8 cellular contexts compared by ENCODE assay signal in the genomic region with DNA sequence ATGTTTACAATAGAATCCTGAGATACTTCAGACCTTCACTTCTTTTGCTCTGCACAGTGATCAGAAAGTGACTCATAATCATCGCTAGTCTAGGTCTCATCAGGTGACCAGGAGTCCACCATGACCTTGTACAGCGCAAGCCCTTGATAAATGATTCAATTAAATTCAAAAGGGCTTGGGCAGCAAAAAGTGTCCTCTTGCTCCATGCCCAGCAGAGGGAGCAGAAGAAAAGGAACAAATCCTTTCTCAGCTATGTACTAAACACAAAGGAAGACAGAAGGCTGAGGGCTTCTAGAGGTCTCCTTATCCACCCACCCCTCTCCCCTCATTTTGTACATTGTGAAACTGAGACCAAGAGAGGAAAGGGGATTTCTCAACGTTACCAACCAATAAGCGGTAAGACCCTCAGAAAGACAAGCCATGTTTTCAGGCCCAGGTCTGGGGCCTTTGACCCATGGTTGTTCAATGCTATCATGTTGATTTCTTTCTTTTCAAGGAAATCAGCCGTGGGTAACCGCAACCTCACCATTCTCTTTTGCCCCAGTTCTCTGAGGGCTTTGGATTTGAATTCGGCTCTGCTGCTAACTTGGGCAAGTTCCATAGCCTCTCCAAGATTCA.
DNase-seq lines count a peak whose midpoint lies in the region; TF ChIP-seq lines count a peak whose summit lies in the region.

No MANE protein-coding gene starts in this region.

- peak in 4 of 6 experiments; percentile 7 to 48 (median 26) for TF ChIP-seq CTCF in Peyer's patch (IDR thresholded peaks at IDR 0.05)
- TF ChIP-seq CTCF in fibroblast of mammary gland (conservative IDR thresholded peaks at IDR 0.05; ENCODE audit: control insufficient read depth, insufficient read depth, low read depth, low read length): peak; percentile 81
- TF ChIP-seq CTCF in retinal pigment epithelial cell (conservative IDR thresholded peaks at IDR 0.05; ENCODE audit: low read depth, low read length): peak; percentile 77

- no peak overlapping the region for H3K27ac ChIP-seq in Peyer's patch

- in situ Hi-C loops in ACHN (cut with HindIII; ENCODE audit: low pct_ligation_motif_present, low pct_unique_long_range_greater_than_20kb, low sequenced_read_pairs): no loop called here

- no peak overlapping the region for H3K4me3 ChIP-seq in Peyer's patch
- H3K4me3 ChIP-seq in fibroblast of mammary gland (ENCODE audit: control insufficient read depth, low read depth, low read length): no peak overlapping the region
- no peak overlapping the region for H3K4me3 ChIP-seq in retinal pigment epithelial cell (ENCODE audit: low read length)

- no peaks in the 10 kb centered on the region for H3K36me3 ChIP-seq in Peyer's patch

- no peak for TF ChIP-seq POLR2A in Peyer's patch (IDR thresholded peaks at IDR 0.05)

- no peaks in the 10 kb centered on the region for H3K27me3 ChIP-seq in Peyer's patch

- H3K9me3 ChIP-seq in Peyer's patch: no peaks in the 10 kb centered on the region

- DNase-seq in ACHN (peak; percentile 57), H4 (ENCODE audit: low spot score) (peak; percentile 51), Peyer's patch (no peak), fibroblast of mammary gland (ENCODE audit: low read depth) (peak; percentile 78), retinal pigment epithelial cell (ENCODE audit: low read depth) (no peak), T1000 (lab: John Stamatoyannopoulos, UW) (no peak), GF-D8 (lab: John Stamatoyannopoulos, UW) (no peak), GM19238 (ENCODE audit: insufficient read length, low spot score) (no peak)

- H3K4me1 ChIP-seq in Peyer's patch: no peaks in the 10 kb centered on the region

Comparison
In these comparisons a context has a peak if more than half of its experiments do, and no peak if none do; other contexts are left out.
1. DNase-seq: peak in ACHN (single experiment), H4 (single experiment) and fibroblast of mammary gland (single experiment); none in Peyer's patch (0 of 3), retinal pigment epithelial cell (single experiment), T1000 (single experiment), GF-D8 (single experiment) and GM19238 (single experiment).
2. CTCF ChIP-seq: peak in every context shown above with its lines; median percentile 81 in fibroblast of mammary gland; 77 in retinal pigment epithelial cell; 26 in Peyer's patch.